In genomic region chr9:136006169-136006568, GRCh38 we compare ENCODE assay signal across 17 cellular contexts.
"Had no signal": no experiment of that assay in that cellular context is flagged by ENCODE, and none has a peak within 500 bp of the region (broad histone marks: within the 10 kb centered on the region; RNA-seq: fewer than 3 reads in every experiment).

No MANE protein-coding gene starts in this region.

- H3K36me3 Mint-ChIP-seq: natural killer cell; stimulated activated naive B cell treated with anti-CD40 and anti-IgM and Interleukin-4, amounts not matched to agents 10 μg/mL and 1 μg/mL and 100 μg/mL, for 72 hours; type B pancreatic cell had no signal

- H3K4me3 ChIP-seq: skin epidermis, spleen, tibial artery had no signal

- H3K9me3 Mint-ChIP-seq: effector memory CD8-positive, alpha-beta T cell; natural killer cell; stimulated activated naive B cell treated with anti-CD40 and anti-IgM and Interleukin-4, amounts not matched to agents 10 μg/mL and 1 μg/mL and 100 μg/mL, for 72 hours; stimulated activated naive CD8-positive, alpha-beta T cell treated with anti-CD3 and anti-CD28 coated beads, Interleukin-15, Interleukin-2, amounts not matched to agents 100 ng/mL and 50 ng/mL, for 24 hours; type B pancreatic cell had no signal

- DNase-seq: cerebellar nuclear complex; cortex of kidney; effector memory CD8-positive, alpha-beta T cell; kidney; mammary epithelial cell; natural killer cell; spleen; stimulated activated CD4-positive, alpha-beta T cell treated with anti-CD3 and anti-CD28 coated beads, Interleukin-4, amount 100 ng/mL, for 4 hours; stimulated activated naive B cell treated with anti-CD40 and anti-IgM and Interleukin-4, amounts not matched to agents 10 μg/mL and 1 μg/mL and 100 μg/mL, for 72 hours; tibial artery had no signal

- H3K4me3 Mint-ChIP-seq: effector memory CD8-positive, alpha-beta T cell; natural killer cell; stimulated activated naive B cell treated with anti-CD40 and anti-IgM and Interleukin-4, amounts not matched to agents 10 μg/mL and 1 μg/mL and 100 μg/mL, for 72 hours; stimulated activated naive CD8-positive, alpha-beta T cell treated with anti-CD3 and anti-CD28 coated beads, Interleukin-15, Interleukin-2, amounts not matched to agents 100 ng/mL and 50 ng/mL, for 24 hours; type B pancreatic cell had no signal

- H2AFZ ChIP-seq: parathyroid adenoma had no signal

- H3K79me2 ChIP-seq: parathyroid adenoma had no signal

- ATAC-seq: effector memory CD8-positive, alpha-beta T cell; left lobe of liver; natural killer cell; stimulated activated naive B cell treated with anti-CD40 and anti-IgM and Interleukin-4, amounts not matched to agents 10 μg/mL and 1 μg/mL and 100 μg/mL, for 72 hours had no signal

- H3K27me3 ChIP-seq: spleen, tibial artery had no signal

- H3K9me3 ChIP-seq: spleen, tibial artery had no signal

- FAIRE-seq: frontal cortex, kidney had no signal

- H3K27ac ChIP-seq: parathyroid adenoma, skin epidermis, spleen, tibial artery had no signal

- H3K27ac Mint-ChIP-seq: effector memory CD8-positive, alpha-beta T cell; natural killer cell; progenitor cell of endocrine pancreas; stimulated activated naive B cell treated with anti-CD40 and anti-IgM and Interleukin-4, amounts not matched to agents 10 μg/mL and 1 μg/mL and 100 μg/mL, for 72 hours; stimulated activated naive CD8-positive, alpha-beta T cell treated with anti-CD3 and anti-CD28 coated beads, Interleukin-15, Interleukin-2, amounts not matched to agents 100 ng/mL and 50 ng/mL, for 24 hours; type B pancreatic cell had no signal

- H3K4me1 ChIP-seq: parathyroid adenoma had no signal

- H3K27me3 Mint-ChIP-seq: effector memory CD8-positive, alpha-beta T cell; progenitor cell of endocrine pancreas; stimulated activated naive CD8-positive, alpha-beta T cell treated with anti-CD3 and anti-CD28 coated beads, Interleukin-15, Interleukin-2, amounts not matched to agents 100 ng/mL and 50 ng/mL, for 24 hours; type B pancreatic cell had no signal

- H3K9ac ChIP-seq: parathyroid adenoma had no signal
